ENCODE assay signal across 1 cellular context in the genomic region with DNA sequence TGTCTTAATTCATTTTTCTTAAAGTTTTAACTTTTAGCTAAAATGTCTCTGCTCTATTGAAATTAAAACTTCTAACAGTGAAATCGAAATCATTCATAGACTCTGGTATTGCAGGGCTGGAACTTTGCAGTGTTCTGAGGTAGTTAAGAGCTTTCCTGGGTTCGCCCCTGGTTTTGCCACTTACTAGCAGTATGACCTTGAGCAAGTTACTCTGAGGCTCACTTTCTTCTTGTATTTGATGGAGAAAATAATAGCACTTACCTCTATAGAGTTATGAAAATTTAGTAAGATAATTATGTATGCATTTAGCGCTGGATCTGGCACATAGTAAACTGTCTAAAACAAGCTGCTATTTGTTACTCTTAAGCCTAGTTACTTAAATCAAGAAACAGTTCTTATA.
TF ChIP-seq lines count a peak whose summit lies in the region.

No MANE protein-coding gene starts in this region.

TF ChIP-seq in SK-N-SH treated with all-trans-retinoic acid at 6 μM for 48 hours, 23 proteins besides CTCF, POLR2A, EP300 and RAD21 (continued from another document):
- TF ChIP-seq, protein P1, sequence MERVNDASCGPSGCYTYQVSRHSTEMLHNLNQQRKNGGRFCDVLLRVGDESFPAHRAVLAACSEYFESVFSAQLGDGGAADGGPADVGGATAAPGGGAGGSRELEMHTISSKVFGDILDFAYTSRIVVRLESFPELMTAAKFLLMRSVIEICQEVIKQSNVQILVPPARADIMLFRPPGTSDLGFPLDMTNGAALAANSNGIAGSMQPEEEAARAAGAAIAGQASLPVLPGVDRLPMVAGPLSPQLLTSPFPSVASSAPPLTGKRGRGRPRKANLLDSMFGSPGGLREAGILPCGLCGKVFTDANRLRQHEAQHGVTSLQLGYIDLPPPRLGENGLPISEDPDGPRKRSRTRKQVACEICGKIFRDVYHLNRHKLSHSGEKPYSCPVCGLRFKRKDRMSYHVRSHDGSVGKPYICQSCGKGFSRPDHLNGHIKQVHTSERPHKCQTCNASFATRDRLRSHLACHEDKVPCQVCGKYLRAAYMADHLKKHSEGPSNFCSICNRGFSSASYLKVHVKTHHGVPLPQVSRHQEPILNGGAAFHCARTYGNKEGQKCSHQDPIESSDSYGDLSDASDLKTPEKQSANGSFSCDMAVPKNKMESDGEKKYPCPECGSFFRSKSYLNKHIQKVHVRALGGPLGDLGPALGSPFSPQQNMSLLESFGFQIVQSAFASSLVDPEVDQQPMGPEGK (CRISPR knock-in tag; IDR thresholded peaks at IDR 0.05; ENCODE audit: borderline replicate concordance) = no peak
